In genomic region chr20:57709823-57710799, GRCh38 we compare ENCODE assay signal across 2 cellular contexts.
TF ChIP-seq lines count a peak whose summit lies in the region.

Gene PMEPA1, minus strand, starts transcription at chr20:57710015. Its CDS starts 433 bp downstream, at chr20:57709582.

TF ChIP-seq in GM23338, 12 proteins besides CTCF, POLR2A, EP300 and RAD21 (continued from another document):
- TF ChIP-seq ZNF462 (CRISPR knock-in tag; IDR thresholded peaks at IDR 0.05) (no peak), JUNB (IDR thresholded peaks at IDR 0.05; ENCODE audit: unreplicated experiment) (no peak), REST (IDR thresholded peaks at IDR 0.05; ENCODE audit: unreplicated experiment) (no peak), ETS1 (IDR thresholded peaks at IDR 0.05) (no peak), ZNF114 (CRISPR knock-in tag; IDR thresholded peaks at IDR 0.05) (no peak), EZH2phosphoT487 (IDR thresholded peaks at IDR 0.05; ENCODE audit: unreplicated experiment) (no peak), CREB1 (CRISPR knock-in tag; IDR thresholded peaks at IDR 0.05; ENCODE audit: low read depth) (peak; percentile 91), POLR2AphosphoS5 (IDR thresholded peaks at IDR 0.05; ENCODE audit: low read depth) (peak; percentile 73)
TF ChIP-seq in GM23338: peak in this region for 2.

TF ChIP-seq in SK-N-SH, 30 proteins besides CTCF, POLR2A, EP300 and RAD21 (continued from another document):
- no peak for TF ChIP-seq REST (IDR thresholded peaks at IDR 0.05; ENCODE audit: low read depth, low read length)
- TF ChIP-seq FOXJ3 (CRISPR knock-in tag; IDR thresholded peaks at IDR 0.05), result no peak
- TF ChIP-seq CHD2 (IDR thresholded peaks at IDR 0.05; ENCODE audit: low read length, partially characterized antibody), result peak; percentile 35
- TF ChIP-seq EZH2phosphoT487 (IDR thresholded peaks at IDR 0.05; ENCODE audit: borderline replicate concordance, low read depth), result no peak
- TF ChIP-seq SMC3 (IDR thresholded peaks at IDR 0.05; ENCODE audit: low read depth, low read length), result peak; percentile 17; the same call in 1 of the 2 replicates
- no peak for TF ChIP-seq GABPA (IDR thresholded peaks at IDR 0.05; ENCODE audit: low read depth)
- TF ChIP-seq TEAD4 (IDR thresholded peaks at IDR 0.05; ENCODE audit: borderline replicate concordance, insufficient read depth), result peak; percentile 42; the same call in 1 of the 2 replicates
- no peak for TF ChIP-seq JUND (IDR thresholded peaks at IDR 0.05)
- no peak for TF ChIP-seq RCOR1 (IDR thresholded peaks at IDR 0.05; ENCODE audit: low read length)
- no peak for TF ChIP-seq RFX5 (IDR thresholded peaks at IDR 0.05; ENCODE audit: low read length)
- TF ChIP-seq TCF12 (IDR thresholded peaks at IDR 0.05), result peak; percentile 33; the same call in 1 of the 2 replicates
- peak; percentile 27; the same call in 1 of the 2 replicates for TF ChIP-seq MXI1 (IDR thresholded peaks at IDR 0.05; ENCODE audit: low read depth, low read length)
- no peak; the same call in 1 of the 2 replicates for TF ChIP-seq NFIC (IDR thresholded peaks at IDR 0.05; ENCODE audit: borderline replicate concordance)
- no peak for TF ChIP-seq PBX3 (IDR thresholded peaks at IDR 0.05)
- no peak; the same call in 1 of the 2 replicates for TF ChIP-seq MAX (IDR thresholded peaks at IDR 0.05; ENCODE audit: low read depth)
- no peak for TF ChIP-seq FOXM1 (IDR thresholded peaks at IDR 0.05; ENCODE audit: low read depth)
- no peak for TF ChIP-seq GATA2 (CRISPR knock-in tag; IDR thresholded peaks at IDR 0.05)
- no peak for TF ChIP-seq ELF1 (IDR thresholded peaks at IDR 0.05)
- peak; percentile 20; the same call in 1 of the 2 replicates for TF ChIP-seq MEF2A (IDR thresholded peaks at IDR 0.05; ENCODE audit: borderline replicate concordance, low read depth)
- TF ChIP-seq USF1 (IDR thresholded peaks at IDR 0.05; ENCODE audit: borderline replicate concordance, low read depth), result no peak
- no peak for TF ChIP-seq IRF3 (IDR thresholded peaks at IDR 0.05; ENCODE audit: low read depth, low read length)
- TF ChIP-seq POLR2AphosphoS5 (IDR thresholded peaks at IDR 0.05; ENCODE audit: low read depth, low read length), result 0 out of 2 replicates have a peak, but pooled peaks have one; percentile 8
- TF ChIP-seq RXRA (IDR thresholded peaks at IDR 0.05; ENCODE audit: borderline replicate concordance, low read depth), result no peak
- peak; percentile 30; the same call in 1 of the 2 replicates for TF ChIP-seq NRF1 (IDR thresholded peaks at IDR 0.05; ENCODE audit: low read depth, low read length)
- TF ChIP-seq YY1 (IDR thresholded peaks at IDR 0.05; ENCODE audit: low read depth), result no peak
- peak; percentile 70 for TF ChIP-seq TAF1 (IDR thresholded peaks at IDR 0.05; ENCODE audit: borderline replicate concordance, low read depth, low read length)
